Comparison of ENCODE assay signal across 8 cellular contexts in genomic region chrX:12971282-12972003, GRCh38. TPM values are rescaled to one million over a fixed set of nuclear protein-coding genes. Genes with fewer than 3 reads are reported as not detected.
DNase-seq lines count a peak whose midpoint lies in the region; ATAC-seq and TF ChIP-seq lines count a peak whose summit lies in the region.

No MANE protein-coding gene starts in this region.

- H2BK15ac ChIP-seq in mesendoderm (replicated peaks; ENCODE audit: low read depth): no peak overlapping the region

- 89% methylated on average over 11 of the region's 12 CpGs for WGBS in mammary epithelial cell (ENCODE audit: low coverage, missing lambda C conversion rate)
- WGBS in mesendoderm (ENCODE audit: extremely low coverage, insufficient coverage, low lambda C conversion rate): no CpG with 5 or more reads among the region's 12 CpGs

- H3K4ac ChIP-seq in mesendoderm (ENCODE audit: low read depth, low read length): peak overlapping the region; percentile 48

- H3K4me2 ChIP-seq in mammary epithelial cell (ENCODE audit: insufficient read depth, low read depth, low read length) (no peak overlapping the region), mesendoderm (ENCODE audit: low read length) (no peak overlapping the region)

- H3K4me1 ChIP-seq in breast epithelium (no peaks in the 10 kb centered on the region), mammary epithelial cell (ENCODE audit: insufficient read depth, low read length) (peaks cover 7% of the 10 kb centered on the region), mesendoderm (ENCODE audit: control insufficient read depth, low read depth, low read length) (no peaks in the 10 kb centered on the region), upper lobe of right lung (peaks cover 6% of the 10 kb centered on the region)

- H3K9ac ChIP-seq in mammary epithelial cell (ENCODE audit: insufficient read depth, low read length) (no peak overlapping the region), mesendoderm (ENCODE audit: low read length) (no peak overlapping the region)

- intact Hi-C loops in breast epithelium (cut with DNase I; ENCODE audit: low total_unique reads) (loop anchor here (10.0 kb wide), 1 partner anchor 523 kb away; no protein-coding TSS in a partner anchor), mammary epithelial cell (cut with micrococcal nuclease) (loop anchor here (10.0 kb wide), 1 partner anchor 133 kb away; no protein-coding TSS in a partner anchor), upper lobe of right lung (cut with DNase I) (no loop called here)

- H3K27me3 ChIP-seq in breast epithelium (peaks cover 6 to 25% of the 10 kb centered on the region in 2 donors), mammary epithelial cell (ENCODE audit: insufficient read depth, low read length) (no peaks in the 10 kb centered on the region), mesendoderm (ENCODE audit: insufficient read depth, low read length, poor library complexity) (no peaks in the 10 kb centered on the region), upper lobe of right lung (no peaks in the 10 kb centered on the region)

- H3K27ac Mint-ChIP-seq in activated naive CD8-positive, alpha-beta T cell treated with anti-CD3 and anti-CD28 coated beads for 36 hours: peak overlapping the region; percentile 98

- no peak overlapping the region for H4K8ac ChIP-seq in mesendoderm (ENCODE audit: low read depth, low read length)

- in situ Hi-C loops in mammary epithelial cell (cut with MboI; ENCODE audit: low sequenced_read_pairs in 2 of 2): no loop called here

- H3K4me3 Mint-ChIP-seq in activated naive CD8-positive, alpha-beta T cell treated with anti-CD3 and anti-CD28 coated beads for 36 hours: peak overlapping the region; percentile 89

- no peak for DNase-seq in breast epithelium (ENCODE audit: low spot score in 2 of 2)
- DNase-seq in mammary epithelial cell: no peak
- DNase-seq in activated naive CD8-positive, alpha-beta T cell treated with anti-CD3 and anti-CD28 coated beads for 36 hours: peak; percentile 44
- no peak for DNase-seq in mesendoderm
- peak; percentile 65 for DNase-seq in upper lobe of right lung
- no peak for DNase-seq in NCI-H1417 treated with DMSO at 0.1 percent for 48 hours (lab: John Stamatoyannopoulos, UW)

- no peaks in the 10 kb centered on the region for H4K20me1 ChIP-seq in mammary epithelial cell (ENCODE audit: insufficient read depth, low read length)

- TF ChIP-seq POLR2A in breast epithelium (IDR thresholded peaks at IDR 0.05): no peak

- CTCF ChIA-PET in mammary epithelial cell (lab: Charles Lee; ENCODE audit: low non-redundant PET): no interaction called here

- TF ChIP-seq CTCF in breast epithelium (IDR thresholded peaks at IDR 0.05) (no peak), mammary epithelial cell (conservative IDR thresholded peaks at IDR 0.05 in 1 of 2, IDR thresholded peaks at IDR 0.05 in 1 of 2; ENCODE audit: extremely low read depth in 1 of 2, insufficient read depth in 1 of 2, low read depth in 1 of 2, low read length in 2 of 2) (no peak), upper lobe of right lung (IDR thresholded peaks at IDR 0.05) (no peak)

- H2BK5ac ChIP-seq in mesendoderm (ENCODE audit: low read length): peak overlapping the region; percentile 35

- H3K9me3 ChIP-seq in breast epithelium (peaks cover 0 to 5% of the 10 kb centered on the region in 2 donors), mammary epithelial cell (replicated peaks; ENCODE audit: insufficient read depth, low read length) (no peaks in the 10 kb centered on the region), upper lobe of right lung (no peaks in the 10 kb centered on the region)

- ATAC-seq in upper lobe of right lung: peak; percentile 17
- ATAC-seq in GM21825 (IDR thresholded peaks at IDR 0.05; ENCODE audit: unreplicated experiment): no peak
- no peak for ATAC-seq in GM19452 (IDR thresholded peaks at IDR 0.05; ENCODE audit: unreplicated experiment)

- peaks cover 5% of the 10 kb centered on the region for H3K27me3 Mint-ChIP-seq in activated naive CD8-positive, alpha-beta T cell treated with anti-CD3 and anti-CD28 coated beads for 36 hours

- H2BK120ac ChIP-seq in mesendoderm (ENCODE audit: low read depth, low read length): peak overlapping the region; percentile 88

- no peaks in the 10 kb centered on the region for H3K79me1 ChIP-seq in mesendoderm (ENCODE audit: low read length)

- H3K18ac ChIP-seq in mesendoderm (ENCODE audit: low read length): peak overlapping the region; percentile 20

- dilution Hi-C loops in mammary epithelial cell (cut with HindIII; ENCODE audit: low sequenced_read_pairs): no loop called here

- no peaks in the 10 kb centered on the region for H3K9me3 Mint-ChIP-seq in activated naive CD8-positive, alpha-beta T cell treated with anti-CD3 and anti-CD28 coated beads for 36 hours

- peaks cover 34% of the 10 kb centered on the region for H3K4me1 Mint-ChIP-seq in activated naive CD8-positive, alpha-beta T cell treated with anti-CD3 and anti-CD28 coated beads for 36 hours

- no peaks in the 10 kb centered on the region for H3K36me3 ChIP-seq in breast epithelium
- no peaks in the 10 kb centered on the region for H3K36me3 ChIP-seq in mammary epithelial cell (ENCODE audit: insufficient read depth, low read length)
- H3K36me3 ChIP-seq in mesendoderm (ENCODE audit: control insufficient read depth, insufficient read depth, low read length): no peaks in the 10 kb centered on the region
- no peaks in the 10 kb centered on the region for H3K36me3 ChIP-seq in upper lobe of right lung

- peak overlapping the region; percentile 49 for H3K56ac ChIP-seq in mesendoderm (ENCODE audit: low read length)

- H3K36me3 Mint-ChIP-seq in activated naive CD8-positive, alpha-beta T cell treated with anti-CD3 and anti-CD28 coated beads for 36 hours: peaks cover 27% of the 10 kb centered on the region

- BruUV-seq in mammary epithelial cell (replicated peaks; lab: Mats Ljungman, UMichigan): no TSS peak

- no peak overlapping the region for H2AK5ac ChIP-seq in mesendoderm (ENCODE audit: low read length)

- no peak overlapping the region for H3K23ac ChIP-seq in mesendoderm (ENCODE audit: low read length)

- no peak overlapping the region for H2AFZ ChIP-seq in mammary epithelial cell (ENCODE audit: low read depth, low read length)

- H3K79me2 ChIP-seq in mammary epithelial cell (ENCODE audit: insufficient read depth, low read length): peaks cover 14% of the 10 kb centered on the region
- H3K79me2 ChIP-seq in mesendoderm (ENCODE audit: control insufficient read depth, insufficient read depth, low read length): peaks cover 12% of the 10 kb centered on the region

- H3K4me3 ChIP-seq in breast epithelium (peak overlapping the region in 1 of 3 donors; percentile 21), mammary epithelial cell (replicated peaks in 1 of 3; ENCODE audit: insufficient read depth in 1 of 3, low read depth in 2 of 3, low read length in 3 of 3) (no peak overlapping the region), mesendoderm (ENCODE audit: low read length) (no peak overlapping the region), upper lobe of right lung (peak overlapping the region; percentile 70)

- no peak overlapping the region for H4K5ac ChIP-seq in mesendoderm (ENCODE audit: low read length)

- peak overlapping the region; percentile 71 to 81 for H3K27ac ChIP-seq in breast epithelium
- no peak overlapping the region for H3K27ac ChIP-seq in mammary epithelial cell (ENCODE audit: insufficient read depth, low read depth, low read length)
- no peak overlapping the region for H3K27ac ChIP-seq in mesendoderm (ENCODE audit: low read depth, low read length)
- H3K27ac ChIP-seq in upper lobe of right lung: peak overlapping the region; percentile 83

RNA-seq across cellular contexts. Expression of gene TMSB4X, which starts 3.5 kb away (rescaled TPM):
- total RNA-seq in breast epithelium: 1,000 to 10,000 TPM; 1,496 to 5,389 (median 3,453) TPM
- 1,000 to 10,000 TPM; 1,481 to 1,998 TPM for total RNA-seq in mammary epithelial cell
- 2,487 TPM for polyA plus RNA-seq in mammary epithelial cell
- polyA minus RNA-seq in mammary epithelial cell: 1,100 TPM
- 1,000 to 10,000 TPM; 3,478 to 3,646 TPM for total RNA-seq in activated naive CD8-positive, alpha-beta T cell treated with anti-CD3 and anti-CD28 coated beads for 36 hours
- 3,955 TPM for polyA plus RNA-seq in mesendoderm (2013, experiment 1 of 2)
- 4,083 TPM for polyA plus RNA-seq in mesendoderm (2013, experiment 2 of 2)
- total RNA-seq in upper lobe of right lung: 4,663 TPM

Comparison
In these comparisons a context has a peak if more than half of its experiments do, and no peak if none do; other contexts are left out.
1. H3K27ac ChIP-seq: peak in breast epithelium (2 of 2) and upper lobe of right lung (single experiment); none in mammary epithelial cell (single experiment) and mesendoderm (single experiment).
2. DNase-seq: peak in activated naive CD8-positive, alpha-beta T cell treated with anti-CD3 and anti-CD28 coated beads for 36 hours (single experiment) and upper lobe of right lung (single experiment); none in breast epithelium (0 of 2), mammary epithelial cell (single experiment), mesendoderm (single experiment) and NCI-H1417 treated with DMSO at 0.1 percent for 48 hours (single experiment).